ENCODE assay signal across 23 cellular contexts in genomic region chr14:105185001-105185400, GRCh38.
"Had no signal": no experiment of that assay in that cellular context is flagged by ENCODE, and none has a peak within 500 bp of the region (broad histone marks: within the 10 kb centered on the region; RNA-seq: fewer than 3 reads in every experiment).

No MANE protein-coding gene starts in this region.

- H3K9ac ChIP-seq: parathyroid adenoma had no signal

- H2AFZ ChIP-seq: parathyroid adenoma had no signal

- H3K4me1 ChIP-seq: right lobe of liver had no signal

- H3K27ac ChIP-seq: ovary, parathyroid adenoma, psoas muscle, right lobe of liver, sigmoid colon, stomach, thoracic aorta, thyroid gland, tibial nerve, upper lobe of left lung, uterus had no signal

- H3K4me3 ChIP-seq: ovary, psoas muscle, right lobe of liver, sigmoid colon, stomach, thoracic aorta, thyroid gland, tibial nerve, upper lobe of left lung, uterus had no signal

- DNase-seq: naive thymus-derived CD8-positive, alpha-beta T cell; nephron progenitor cell; occipital lobe; ovary; posterior cingulate gyrus; psoas muscle; right lobe of liver; sigmoid colon; small intestine; stimulated activated CD4-positive, alpha-beta T cell treated with anti-CD3 and anti-CD28 coated beads, Interleukin-15, amount 100 ng/mL, for 24 hours; stimulated activated CD4-positive, alpha-beta T cell treated with anti-CD3 and anti-CD28 coated beads, Interleukin-2, amount 100 ng/mL, for 24 hours; stimulated activated CD4-positive, alpha-beta T cell treated with anti-CD3 and anti-CD28 coated beads, Interleukin-2, amount 100 ng/mL, for 48 hours; stimulated activated CD4-positive, alpha-beta T cell treated with anti-CD3 and anti-CD28 coated beads, Interleukin-4, amount 100 ng/mL, for 24 hours; stimulated activated naive B cell treated with anti-CD40 and anti-IgM and Interleukin-4, amounts not matched to agents 10 μg/mL and 1 μg/mL and 100 μg/mL, for 72 hours; stimulated activated naive CD4-positive, alpha-beta T cell treated with Interleukin-2 at 50 U/mL for 16 hours; stomach; thyroid gland; trophoblast cell; uterus had no signal

- H3K9me3 ChIP-seq: psoas muscle, right lobe of liver, thyroid gland, uterus had no signal

- H3K27me3 ChIP-seq: ovary, right lobe of liver, thyroid gland, upper lobe of left lung, uterus had no signal

- H3K36me3 ChIP-seq: ovary, right lobe of liver, sigmoid colon, stomach, thoracic aorta, thyroid gland, tibial nerve, upper lobe of left lung, uterus had no signal
